ENCODE assay signal across 1 cellular context in the genomic region with DNA sequence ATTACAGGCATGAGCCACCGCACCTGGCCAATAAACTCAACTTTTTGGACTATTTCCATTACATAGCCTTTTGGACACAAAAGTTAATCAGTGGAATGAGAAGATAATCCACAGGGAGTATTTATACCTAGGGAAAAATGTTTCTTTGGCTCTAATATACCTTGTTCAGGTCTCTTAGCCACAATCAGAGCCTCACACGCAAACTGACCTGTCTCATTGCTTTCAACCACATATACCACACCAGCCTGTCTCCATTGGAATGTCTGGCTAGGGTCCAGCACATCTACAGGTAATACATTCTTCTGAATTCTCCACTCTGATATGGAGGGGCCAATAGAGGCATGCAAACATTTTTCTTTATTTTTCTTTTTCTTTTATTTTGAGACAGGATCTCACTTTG.
TF ChIP-seq lines count a peak whose summit lies in the region.

No MANE protein-coding gene starts in this region.

TF ChIP-seq in IMR-90, 13 proteins besides CTCF, POLR2A, EP300 and RAD21:
- TF ChIP-seq MXI1 (IDR thresholded peaks at IDR 0.05; ENCODE audit: borderline replicate concordance, low read depth, low read length) (no peak), MAZ (IDR thresholded peaks at IDR 0.05; ENCODE audit: borderline replicate concordance, low read depth, low read length) (no peak), FOS (IDR thresholded peaks at IDR 0.05; ENCODE audit: low read depth, low read length) (no peak), RFX5 (IDR thresholded peaks at IDR 0.05; ENCODE audit: low read depth, low read length) (no peak)
TF ChIP-seq in IMR-90: peak in this region for 0.
